In the genomic region with DNA sequence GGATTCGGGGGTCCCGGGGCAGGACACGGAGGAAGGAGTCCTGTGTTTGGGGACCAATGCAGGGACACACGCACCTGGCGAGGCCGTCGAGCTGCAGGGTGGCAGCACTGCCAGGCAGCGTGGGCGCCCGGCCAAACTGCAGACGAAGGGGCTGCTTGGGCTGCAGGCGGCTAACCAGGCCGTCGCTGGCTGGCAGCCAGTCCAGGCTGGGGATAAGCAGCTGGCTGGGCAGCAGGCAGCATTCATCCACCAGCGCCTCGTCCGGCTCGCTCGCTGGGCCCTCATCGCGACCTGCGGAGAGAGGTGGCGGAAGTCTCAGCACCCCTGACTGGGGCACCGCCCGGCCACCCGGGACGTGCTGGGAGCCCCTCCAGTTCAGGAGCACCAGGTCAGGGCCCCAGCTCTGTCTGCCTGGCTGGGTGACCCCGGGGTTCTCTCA, we compare ENCODE assay signal across 9 cellular contexts. TPM values are rescaled to one million over a fixed set of nuclear protein-coding genes. Genes with fewer than 3 reads are reported as not detected.
DNase-seq lines count a peak whose midpoint lies in the region; ATAC-seq and TF ChIP-seq lines count a peak whose summit lies in the region.
"Had no signal": no experiment of that assay in that cellular context is flagged by ENCODE, and none has a peak within 500 bp of the region (broad histone marks: within the 10 kb centered on the region; RNA-seq: fewer than 3 reads in every experiment).

No MANE protein-coding gene starts in this region.

- peak overlapping the region; percentile 87 for H3K27ac Mint-ChIP-seq in T-helper 17 cell
- H3K27ac Mint-ChIP-seq in activated CD4-positive, alpha-beta T cell treated with anti-CD3 and anti-CD28 coated beads, Interleukin-2, amount 10 ng/mL, durations not matched to agents 24 days and 14 days, result no peak overlapping the region

- H3K79me2 ChIP-seq in hepatocyte, result no peaks in the 10 kb centered on the region

- H3K4me1 Mint-ChIP-seq in T-helper 17 cell, result peaks cover 16% of the 10 kb centered on the region
- peaks cover 11% of the 10 kb centered on the region for H3K4me1 Mint-ChIP-seq in activated CD4-positive, alpha-beta T cell treated with anti-CD3 and anti-CD28 coated beads, Interleukin-2, amount 10 ng/mL, durations not matched to agents 24 days and 14 days

- no peak overlapping the region for H3K14ac ChIP-seq in neuronal stem cell (ENCODE audit: low read length)

- H3K9me3 ChIP-seq in T-helper 17 cell (ENCODE audit: control insufficient read depth, low read length, poor library complexity, severe bottlenecking), result no peaks in the 10 kb centered on the region
- H3K9me3 ChIP-seq in neuronal stem cell (replicated peaks in 1 of 2; ENCODE audit: control insufficient read depth in 2 of 2, insufficient read depth in 1 of 2, low read depth in 1 of 2, low read length in 2 of 2), result no peaks in the 10 kb centered on the region
- H3K9me3 ChIP-seq in hepatocyte (ENCODE audit: low read depth), result no peaks in the 10 kb centered on the region
- H3K9me3 ChIP-seq: colonic mucosa had no signal

- H3K27me3 ChIP-seq in neuronal stem cell (ENCODE audit: control insufficient read depth in 3 of 3, insufficient read depth in 3 of 3, low read depth in 1 of 3, low read length in 3 of 3) (no peaks in the 10 kb centered on the region), hepatocyte (no peaks in the 10 kb centered on the region)
- H3K27me3 ChIP-seq: colonic mucosa had no signal

- H3K4me3 Mint-ChIP-seq in T-helper 17 cell, result peak overlapping the region; percentile 89
- H3K4me3 Mint-ChIP-seq in activated CD4-positive, alpha-beta T cell treated with anti-CD3 and anti-CD28 coated beads, Interleukin-2, amount 10 ng/mL, durations not matched to agents 24 days and 14 days, result no peak overlapping the region

- no peak overlapping the region for H2BK120ac ChIP-seq in neuronal stem cell (ENCODE audit: low read depth, low read length)

- H3K9ac ChIP-seq in neuronal stem cell (ENCODE audit: low read depth, low read length, poor library complexity), result no peak overlapping the region

- peaks cover 37 to 70% of the 10 kb centered on the region in 2 donors for H3K36me3 ChIP-seq in neuronal stem cell (replicated peaks in 1 of 2; ENCODE audit: control insufficient read depth in 2 of 2, insufficient read depth in 2 of 2, low read length in 2 of 2)
- H3K36me3 ChIP-seq in hepatocyte (replicated peaks; ENCODE audit: insufficient read depth, low read depth), result no peaks in the 10 kb centered on the region
- H3K36me3 ChIP-seq: colonic mucosa had no signal

- H3K27ac ChIP-seq in neuronal stem cell (replicated peaks; ENCODE audit: low read length), result no peak overlapping the region
- no peak overlapping the region for H3K27ac ChIP-seq in hepatocyte
- H3K27ac ChIP-seq: colonic mucosa had no signal

- H3K79me1 ChIP-seq in neuronal stem cell (ENCODE audit: low read depth, low read length), result peaks cover 4% of the 10 kb centered on the region

- in situ Hi-C loops in ACHN (cut with HindIII; ENCODE audit: low pct_ligation_motif_present, low pct_unique_long_range_greater_than_20kb, low sequenced_read_pairs), result no loop called here

- H2BK12ac ChIP-seq in neuronal stem cell (ENCODE audit: low read length), result no peak overlapping the region

- H2AK5ac ChIP-seq in neuronal stem cell (ENCODE audit: low read depth, low read length), result no peak overlapping the region

- no peak overlapping the region for H3K4me2 ChIP-seq in neuronal stem cell (ENCODE audit: insufficient read depth, low read length, poor library complexity, severe bottlenecking)
- no peak overlapping the region for H3K4me2 ChIP-seq in hepatocyte

- H3K4me3 ChIP-seq in neuronal stem cell (ENCODE audit: low read length in 2 of 2) (no peak overlapping the region), hepatocyte (no peak overlapping the region)
- H3K4me3 ChIP-seq: colonic mucosa had no signal

- DNase-seq in DMS79 treated with DMSO at 0.1 percent for 48 hours (lab: John Stamatoyannopoulos, UW) (peak; percentile 74), T-helper 17 cell (no peak), neuronal stem cell (ENCODE audit: low spot score) (no peak), hepatocyte (ENCODE audit: low spot score) (no peak), ACHN (no peak)
- no peak for DNase-seq in activated CD4-positive, alpha-beta T cell treated with anti-CD3 and anti-CD28 coated beads, Interleukin-2, amount 10 ng/mL, durations not matched to agents 24 days and 14 days
- DNase-seq: CD4-positive, alpha-beta memory T cell; colonic mucosa had no signal

- H3K9me3 Mint-ChIP-seq in activated CD4-positive, alpha-beta T cell treated with anti-CD3 and anti-CD28 coated beads, Interleukin-2, amount 10 ng/mL, durations not matched to agents 24 days and 14 days, result no peaks in the 10 kb centered on the region

- no peaks in the 10 kb centered on the region for H3K9me2 ChIP-seq in hepatocyte (replicated peaks; ENCODE audit: insufficient read depth)

- H4K8ac ChIP-seq in neuronal stem cell (ENCODE audit: low read depth, low read length), result no peak overlapping the region

- H2BK5ac ChIP-seq in neuronal stem cell (ENCODE audit: low read length), result no peak overlapping the region

- no peak overlapping the region for H4K91ac ChIP-seq in neuronal stem cell (ENCODE audit: low read depth, low read length, poor library complexity)

- H3K18ac ChIP-seq in neuronal stem cell (ENCODE audit: low read length), result no peak overlapping the region

- intact Hi-C loops in activated CD4-positive, alpha-beta T cell treated with anti-CD3 and anti-CD28 coated beads, Interleukin-2, amount 10 ng/mL, durations not matched to agents 24 days and 14 days (cut with micrococcal nuclease), result no loop called here

- H3K4me1 ChIP-seq in neuronal stem cell (ENCODE audit: control insufficient read depth in 2 of 2, insufficient read depth in 1 of 2, low read depth in 1 of 2, low read length in 2 of 2), result peaks cover 0 to 3% of the 10 kb centered on the region in 2 donors
- H3K4me1 ChIP-seq in hepatocyte (ENCODE audit: insufficient read depth), result no peaks in the 10 kb centered on the region

- ATAC-seq in T-helper 17 cell, result no peak

- TF ChIP-seq CTCF in hepatocyte (IDR thresholded peaks at IDR 0.05; ENCODE audit: poor library complexity), result no peak

- H4K20me1 ChIP-seq in hepatocyte (ENCODE audit: insufficient read depth, poor library complexity, severe bottlenecking), result no peaks in the 10 kb centered on the region

- H2BK15ac ChIP-seq in neuronal stem cell (ENCODE audit: low read length), result no peak overlapping the region

- peak overlapping the region; percentile 6 for H3K23ac ChIP-seq in neuronal stem cell (ENCODE audit: low read depth, low read length, poor library complexity)

- no peaks in the 10 kb centered on the region for H3K27me3 Mint-ChIP-seq in T-helper 17 cell
- H3K27me3 Mint-ChIP-seq in activated CD4-positive, alpha-beta T cell treated with anti-CD3 and anti-CD28 coated beads, Interleukin-2, amount 10 ng/mL, durations not matched to agents 24 days and 14 days, result no peaks in the 10 kb centered on the region
- H3K27me3 Mint-ChIP-seq: CD4-positive, alpha-beta memory T cell had no signal

- peaks cover 2% of the 10 kb centered on the region for H3K36me3 Mint-ChIP-seq in T-helper 17 cell (ENCODE audit: low read depth)
- peaks cover 17% of the 10 kb centered on the region for H3K36me3 Mint-ChIP-seq in activated CD4-positive, alpha-beta T cell treated with anti-CD3 and anti-CD28 coated beads, Interleukin-2, amount 10 ng/mL, durations not matched to agents 24 days and 14 days (ENCODE audit: low read depth)

- H3K4ac ChIP-seq in neuronal stem cell (ENCODE audit: low read length), result no peak overlapping the region

- no CpG with 5 or more reads among the region's 28 CpGs for WGBS in neuronal stem cell (ENCODE audit: extremely low coverage in 2 of 2, insufficient read length in 2 of 2, insufficient replicate concordance in 1 of 2), 2 donors
- WGBS in hepatocyte (ENCODE audit: low lambda C conversion rate, missing lambda C conversion rate), result 90% methylated on average over 20 of the region's 28 CpGs

- H2AFZ ChIP-seq in neuronal stem cell (ENCODE audit: low read length), result no peak overlapping the region
- no peak overlapping the region for H2AFZ ChIP-seq in hepatocyte

RNA-seq across cellular contexts. Expression of a gene that starts 11.5 kb away (rescaled TPM):
- total RNA-seq in T-helper 17 cell, result 1 to 10 TPM; 1.9 to 5.3 TPM
- polyA plus RNA-seq in neuronal stem cell (2013, experiment 1 of 2), result 0.18 TPM
- polyA plus RNA-seq in neuronal stem cell (2013, experiment 2 of 2), result 0.14 TPM
- 3.3 and 9.0 TPM in 2 replicates for total RNA-seq in hepatocyte
- 8.2 and 11.2 TPM in 2 replicates for polyA plus RNA-seq in hepatocyte
- total RNA-seq in activated CD4-positive, alpha-beta T cell treated with anti-CD3 and anti-CD28 coated beads, Interleukin-2, amount 10 ng/mL, durations not matched to agents 24 days and 14 days, result 1.4 and 2.5 TPM in 2 replicates

RNA-seq across cellular contexts. Expression of a gene that starts 18.9 kb away (rescaled TPM):
- total RNA-seq in T-helper 17 cell (not detected), hepatocyte (0.83 and 1.2 TPM in 2 replicates)
- not detected for polyA plus RNA-seq in neuronal stem cell (2013, experiment 1 of 2)
- not detected for polyA plus RNA-seq in neuronal stem cell (2013, experiment 2 of 2)
- 0.81 and 3.0 TPM in 2 replicates for polyA plus RNA-seq in hepatocyte
- total RNA-seq in activated CD4-positive, alpha-beta T cell treated with anti-CD3 and anti-CD28 coated beads, Interleukin-2, amount 10 ng/mL, durations not matched to agents 24 days and 14 days, result not detected in 2 replicates
- total RNA-seq: CD4-positive, alpha-beta memory T cell; colonic mucosa had no signal
- polyA plus RNA-seq: CD4-positive, alpha-beta memory T cell had no signal

RNA-seq across cellular contexts. Expression of a gene that starts 22.0 kb away (rescaled TPM):
- total RNA-seq in T-helper 17 cell (10 to 100 TPM; 59.6 to 71.3 TPM), hepatocyte (24.4 and 32.1 TPM in 2 replicates)
- 33.3 TPM for polyA plus RNA-seq in neuronal stem cell (2013, experiment 1 of 2)
- 32.9 TPM for polyA plus RNA-seq in neuronal stem cell (2013, experiment 2 of 2)
- polyA plus RNA-seq in hepatocyte, result 80.9 and 111 TPM in 2 replicates
- 58.1 and 61.1 TPM in 2 replicates for total RNA-seq in activated CD4-positive, alpha-beta T cell treated with anti-CD3 and anti-CD28 coated beads, Interleukin-2, amount 10 ng/mL, durations not matched to agents 24 days and 14 days

RNA-seq across cellular contexts. Expression of a gene that starts 22.3 kb away (rescaled TPM):
- total RNA-seq in T-helper 17 cell (not detected), hepatocyte (not detected in 2 replicates)
- not detected for polyA plus RNA-seq in neuronal stem cell (2013, experiment 1 of 2)
- polyA plus RNA-seq in neuronal stem cell (2013, experiment 2 of 2), result not detected
- not detected in 2 replicates for polyA plus RNA-seq in hepatocyte
- total RNA-seq in activated CD4-positive, alpha-beta T cell treated with anti-CD3 and anti-CD28 coated beads, Interleukin-2, amount 10 ng/mL, durations not matched to agents 24 days and 14 days, result not detected in 2 replicates
- total RNA-seq: CD4-positive, alpha-beta memory T cell; colonic mucosa; mesenteric fat pad had no signal
- polyA plus RNA-seq: CD4-positive, alpha-beta memory T cell had no signal

RNA-seq across cellular contexts. Expression of a gene that starts 30.2 kb away (rescaled TPM):
- not detected for total RNA-seq in T-helper 17 cell
- 1.9 TPM for polyA plus RNA-seq in neuronal stem cell (2013, experiment 1 of 2)
- polyA plus RNA-seq in neuronal stem cell (2013, experiment 2 of 2), result 1.9 TPM
- not detected in 2 replicates for total RNA-seq in hepatocyte
- polyA plus RNA-seq in hepatocyte, result not detected in 2 replicates
- not detected in 2 replicates for total RNA-seq in activated CD4-positive, alpha-beta T cell treated with anti-CD3 and anti-CD28 coated beads, Interleukin-2, amount 10 ng/mL, durations not matched to agents 24 days and 14 days
- total RNA-seq: CD4-positive, alpha-beta memory T cell; colonic mucosa had no signal
- polyA plus RNA-seq: CD4-positive, alpha-beta memory T cell had no signal
